26 cellular contexts compared by ENCODE assay signal in the genomic region with DNA sequence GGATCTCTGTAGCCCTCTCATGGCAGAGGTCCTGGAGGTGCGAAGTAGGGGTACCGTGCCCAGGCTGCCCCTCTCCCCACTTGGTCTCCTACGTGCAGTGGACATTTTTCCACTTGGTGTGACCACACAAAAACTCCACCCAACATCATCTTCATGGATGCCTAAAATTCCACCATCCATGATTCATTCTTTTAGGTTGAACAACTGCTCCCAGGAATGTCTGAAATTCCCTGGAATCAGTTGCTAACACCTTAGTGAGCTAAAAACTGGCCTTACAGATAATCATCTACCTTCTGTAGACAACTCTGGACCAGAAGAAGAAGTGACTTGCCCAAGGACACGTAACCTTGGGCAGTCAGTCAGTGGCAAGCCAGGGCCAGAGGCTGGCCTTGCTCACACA. TPM values are rescaled to one million over a fixed set of nuclear protein-coding genes. Genes with fewer than 3 reads are reported as not detected.
DNase-seq lines count a peak whose midpoint lies in the region; ATAC-seq, FAIRE-seq and TF ChIP-seq lines count a peak whose summit lies in the region.
"Had no signal": no experiment of that assay in that cellular context is flagged by ENCODE, and none has a peak within 500 bp of the region (broad histone marks: within the 10 kb centered on the region; RNA-seq: fewer than 3 reads in every experiment).

No MANE protein-coding gene starts in this region.

- no TSS peak for BruUV-seq in Calu3 (replicated peaks; lab: Mats Ljungman, UMichigan)

- no peak overlapping the region for H2BK20ac ChIP-seq in H1 (ENCODE audit: low read length)

- no peak overlapping the region for H3K18ac ChIP-seq in H1 (ENCODE audit: extremely low read depth, low read length)

- H3K27ac ChIP-seq in H1 (ENCODE audit: low read depth, low read length) (no peak overlapping the region), osteoblast (ENCODE audit: low read depth, low read length) (peak overlapping the region; percentile 94), suprapubic skin (no peak overlapping the region)
- H3K27ac ChIP-seq: adrenal gland, HL-60, right atrium auricular region, VCaP had no signal

- H3K14ac ChIP-seq in H1 (ENCODE audit: insufficient read length) = no peak overlapping the region

- H2BK5ac ChIP-seq in H1 (ENCODE audit: low read depth, low read length) = no peak overlapping the region

- WGBS in H1 (ENCODE audit: extremely low coverage in 1 of 2, insufficient coverage in 1 of 2, insufficient read length in 1 of 2, insufficient replicate concordance in 2 of 2, low coverage in 1 of 2, low lambda C conversion rate in 2 of 2, missing lambda C conversion rate in 1 of 2), 2 experiments = 94% methylated on average over 4 of the region's 4 CpGs; no CpG with 5 or more reads in 1 of the 2 experiments
- 88% methylated on average over 4 of the region's 4 CpGs for WGBS in suprapubic skin

- no peak for ATAC-seq in HG02610 (IDR thresholded peaks at IDR 0.05; ENCODE audit: unreplicated experiment)
- ATAC-seq: stimulated activated memory B cell treated with anti-CD40 and anti-IgM and Interleukin-4, amounts not matched to agents 10 μg/mL and 1 μg/mL and 100 μg/mL, for 72 hours had no signal

- H4K20me1 ChIP-seq in H1 (replicated peaks in 1 of 2; ENCODE audit: control insufficient read depth in 1 of 2, insufficient read depth in 2 of 2, low read length in 2 of 2) (no peaks in the 10 kb centered on the region), osteoblast (ENCODE audit: insufficient read depth, low read length) (no peaks in the 10 kb centered on the region)

- no peak for TF ChIP-seq POLR2A in H1 (IDR thresholded peaks at IDR 0.05; ENCODE audit: control extremely low read depth in 1 of 2, low read depth in 2 of 2, low read length in 2 of 2)
- no peak for TF ChIP-seq POLR2A in suprapubic skin (IDR thresholded peaks at IDR 0.05)

- H2BK12ac ChIP-seq in H1 (ENCODE audit: low read depth, low read length) = no peak overlapping the region

- H3K4ac ChIP-seq in H1 (replicated peaks; ENCODE audit: insufficient read length, low read depth, low read length) = no peak overlapping the region

- no peak overlapping the region for H2AFZ ChIP-seq in H1 (ENCODE audit: low read length)
- H2AFZ ChIP-seq in osteoblast (ENCODE audit: low read length) = peak overlapping the region; percentile 33

- H2BK120ac ChIP-seq in H1 (replicated peaks; ENCODE audit: low read depth, low read length) = no peak overlapping the region

- H3K27ac Mint-ChIP-seq in Calu3 (ENCODE audit: unreplicated experiment) = no peak overlapping the region
- H3K27ac Mint-ChIP-seq: H9; stimulated activated memory B cell treated with anti-CD40 and anti-IgM and Interleukin-4, amounts not matched to agents 10 μg/mL and 1 μg/mL and 100 μg/mL, for 72 hours; T-helper 1 cell treated with Interleukin-12 subunit alpha and Interleukin-12 subunit beta and Interleukin-4 antibody, amounts not matched to agents 30 μg/mL and 1 μg/mL, for 36 hours had no signal

- TF ChIP-seq RAD21 in H1 (IDR thresholded peaks at IDR 0.05 in 1 of 2, conservative IDR thresholded peaks at IDR 0.05 in 1 of 2; ENCODE audit: low read depth in 2 of 2, low read length in 2 of 2) = no peak

- H3K27me3 ChIP-seq in H1 (replicated peaks in 1 of 4; ENCODE audit: control insufficient read depth in 3 of 4, extremely low read depth in 1 of 4, insufficient read depth in 3 of 4, low read length in 3 of 4) (no peaks in the 10 kb centered on the region), osteoblast (ENCODE audit: insufficient read depth, low read length) (no peaks in the 10 kb centered on the region), suprapubic skin (no peaks in the 10 kb centered on the region)
- H3K27me3 ChIP-seq: adrenal gland, right atrium auricular region had no signal

- no peak overlapping the region for H3K4me2 ChIP-seq in H1 (ENCODE audit: insufficient read depth in 1 of 2, low read depth in 2 of 2, low read length in 2 of 2)
- H3K4me2 ChIP-seq in osteoblast (ENCODE audit: insufficient read depth, low read length) = peak overlapping the region; percentile 3

- H3K79me1 ChIP-seq in H1 (ENCODE audit: low read depth, low read length) = no peaks in the 10 kb centered on the region

- H4K91ac ChIP-seq in H1 (replicated peaks; ENCODE audit: insufficient read length, low read length) = peak overlapping the region; percentile 20

- H2BK15ac ChIP-seq in H1 (ENCODE audit: low read length) = no peak overlapping the region

- H3K27me3 Mint-ChIP-seq in Calu3 (ENCODE audit: unreplicated experiment) = no peaks in the 10 kb centered on the region
- H3K27me3 Mint-ChIP-seq: stimulated activated memory B cell treated with anti-CD40 and anti-IgM and Interleukin-4, amounts not matched to agents 10 μg/mL and 1 μg/mL and 100 μg/mL, for 72 hours had no signal

- H3K4me3 Mint-ChIP-seq in Calu3 (ENCODE audit: low read depth, unreplicated experiment) = no peak overlapping the region
- H3K4me3 Mint-ChIP-seq: H9; stimulated activated memory B cell treated with anti-CD40 and anti-IgM and Interleukin-4, amounts not matched to agents 10 μg/mL and 1 μg/mL and 100 μg/mL, for 72 hours; T-helper 1 cell treated with Interleukin-12 subunit alpha and Interleukin-12 subunit beta and Interleukin-4 antibody, amounts not matched to agents 30 μg/mL and 1 μg/mL, for 36 hours had no signal

- H2AK5ac ChIP-seq in H1 (ENCODE audit: low read depth, low read length) = no peak overlapping the region

- no peak for TF ChIP-seq EP300 in H1 (IDR thresholded peaks at IDR 0.05; ENCODE audit: borderline replicate concordance in 1 of 2, low read depth in 2 of 2, low read length in 2 of 2)
- no peak for TF ChIP-seq EP300 in suprapubic skin (IDR thresholded peaks at IDR 0.05)

- TF ChIP-seq CTCF in H1 (IDR thresholded peaks at IDR 0.05; ENCODE audit: control extremely low read depth in 1 of 3, insufficient read depth in 1 of 3, low read depth in 1 of 3, low read length in 3 of 3) (no peak), osteoblast (IDR thresholded peaks at IDR 0.05; ENCODE audit: extremely low read depth, low read depth, low read length) (no peak), suprapubic skin (IDR thresholded peaks at IDR 0.05) (no peak), Calu3 (IDR thresholded peaks at IDR 0.05; ENCODE audit: unreplicated experiment) (no peak)

- no peaks in the 10 kb centered on the region for H3K9me3 Mint-ChIP-seq in Calu3 (ENCODE audit: low read depth, unreplicated experiment)
- H3K9me3 Mint-ChIP-seq: H9; stimulated activated memory B cell treated with anti-CD40 and anti-IgM and Interleukin-4, amounts not matched to agents 10 μg/mL and 1 μg/mL and 100 μg/mL, for 72 hours; T-helper 1 cell treated with Interleukin-12 subunit alpha and Interleukin-12 subunit beta and Interleukin-4 antibody, amounts not matched to agents 30 μg/mL and 1 μg/mL, for 36 hours had no signal

- H3K23ac ChIP-seq in H1 (ENCODE audit: insufficient read length) = no peak overlapping the region

- no peak overlapping the region for H3K4me3 ChIP-seq in H1 (ENCODE audit: extremely low read depth in 1 of 4, insufficient read depth in 2 of 4, low read depth in 3 of 4, low read length in 4 of 4)
- H3K4me3 ChIP-seq in osteoblast (ENCODE audit: insufficient read depth, low read length) = no peak overlapping the region
- H3K4me3 ChIP-seq in suprapubic skin = no peak overlapping the region
- H3K4me3 ChIP-seq: adrenal gland, right atrium auricular region had no signal

- no peaks in the 10 kb centered on the region for H3K79me2 ChIP-seq in H1 (ENCODE audit: control insufficient read depth in 1 of 2, insufficient read depth in 2 of 2, low read length in 2 of 2)
- H3K79me2 ChIP-seq in osteoblast (ENCODE audit: insufficient read depth, low read length) = peaks cover 20% of the 10 kb centered on the region

- no peaks in the 10 kb centered on the region for H3K4me1 ChIP-seq in H1 (replicated peaks in 1 of 4; ENCODE audit: control insufficient read depth in 3 of 4, insufficient read depth in 4 of 4, low read length in 3 of 4)
- H3K4me1 ChIP-seq in osteoblast (ENCODE audit: insufficient read depth, low read length) = peaks cover 45% of the 10 kb centered on the region
- peaks cover 1% of the 10 kb centered on the region for H3K4me1 ChIP-seq in suprapubic skin

- H3K9me3 ChIP-seq in H1 (ENCODE audit: insufficient read depth in 2 of 2, low read depth in 1 of 2, low read length in 1 of 2) (no peaks in the 10 kb centered on the region), osteoblast (ENCODE audit: low read depth, low read length) (no peaks in the 10 kb centered on the region), suprapubic skin (no peaks in the 10 kb centered on the region)
- H3K9me3 ChIP-seq: adrenal gland, right atrium auricular region had no signal

- no peak overlapping the region for H4K5ac ChIP-seq in H1 (ENCODE audit: insufficient read length, low read depth, low read length)

- H4K8ac ChIP-seq in H1 (ENCODE audit: extremely low read depth, insufficient read depth, low read length) = peak overlapping the region; percentile 43; the same call in 1 of the 2 replicates

- intact Hi-C loops in Calu3 (cut with micrococcal nuclease; ENCODE audit: unreplicated experiment) = no loop called here

- H3K36me3 ChIP-seq in H1 (ENCODE audit: control insufficient read depth in 2 of 4, insufficient read depth in 4 of 4, low read length in 3 of 4) (no peaks in the 10 kb centered on the region), osteoblast (ENCODE audit: insufficient read depth, low read length) (no peaks in the 10 kb centered on the region), suprapubic skin (no peaks in the 10 kb centered on the region)
- H3K36me3 ChIP-seq: adrenal gland, right atrium auricular region had no signal

- CTCF ChIA-PET in H1 (lab: Charles Lee; ENCODE audit: partially characterized antibody) (interaction anchor here (0.6 to 1.5 kb wide), 3 partner anchors 12 to 222 kb away, joined by 3 to 9 read pairs (median 5); no protein-coding TSS in a partner anchor), Calu3 (lab: Charles Lee) (no interaction called here)

- H3K4me1 Mint-ChIP-seq in Calu3 (ENCODE audit: low read depth, unreplicated experiment) = no peaks in the 10 kb centered on the region
- H3K4me1 Mint-ChIP-seq: H9; stimulated activated memory B cell treated with anti-CD40 and anti-IgM and Interleukin-4, amounts not matched to agents 10 μg/mL and 1 μg/mL and 100 μg/mL, for 72 hours had no signal

- H3K56ac ChIP-seq in H1 (replicated peaks; ENCODE audit: insufficient read length, low read depth, low read length) = no peak overlapping the region

- H3K36me3 Mint-ChIP-seq in Calu3 (ENCODE audit: insufficient read depth, unreplicated experiment) = no peaks in the 10 kb centered on the region
- H3K36me3 Mint-ChIP-seq: stimulated activated memory B cell treated with anti-CD40 and anti-IgM and Interleukin-4, amounts not matched to agents 10 μg/mL and 1 μg/mL and 100 μg/mL, for 72 hours had no signal

- no peak overlapping the region for H3K9ac ChIP-seq in H1 (replicated peaks in 1 of 4; ENCODE audit: extremely low read depth in 1 of 4, low read depth in 3 of 4, low read length in 3 of 4)

- no peak for FAIRE-seq in H1 (lab: Jason Lieb, UNC)
- FAIRE-seq: GM19239 had no signal

- POLR2A ChIA-PET in H1 (lab: Charles Lee; ENCODE audit: partially characterized antibody) = interaction anchor here (0.6 kb wide), 1 partner anchor 51 kb away, joined by 4 read pairs; no protein-coding TSS in a partner anchor

- DNase-seq in ELR (ENCODE audit: low read depth) (peak; percentile 71), M059J (ENCODE audit: low read depth) (peak; percentile 75), H1 (ENCODE audit: low read depth in 1 of 2, low spot score in 2 of 2) (no peak), osteoblast (ENCODE audit: insufficient read length, low spot score, missing footprints) (peak; percentile 86), suprapubic skin (ENCODE audit: low spot score in 2 of 2) (no peak), Calu3 (no peak), hypothalamus (lab: John Stamatoyannopoulos, UW) (no peak)
- DNase-seq: activated CD4-positive, alpha-beta T cell treated with anti-CD3 and anti-CD28 coated beads, Interleukin-2, amount 50 U/mL, for 1 hour; activated CD8-positive, alpha-beta memory T cell treated with anti-CD3 and anti-CD28 coated beads, Interleukin-2, amount 50 U/mL, for 48 hours; activated effector memory CD4-positive, alpha-beta T cell treated with anti-CD3 and anti-CD28 coated beads, Interleukin-2, amount 50 U/mL, for 16 hours; adrenal gland; COR-L47; glutamatergic neuron; H9; NCI-H1105 treated with DMSO at 0.1 percent for 48 hours; NCI-H2107; NCI-H526; occipital lobe; Right ventricle myocardium superior had no signal

- H3K23me2 ChIP-seq in H1 (ENCODE audit: low read depth, low read length) = no peaks in the 10 kb centered on the region

RNA-seq across cellular contexts. Expression of a gene that starts 32.1 kb away (rescaled TPM):
- 612 and 621 TPM in 2 replicates for total RNA-seq in M059J (2014; rRNA removed; shearing (Covaris generic))
- 281 and 293 TPM in 2 replicates for total RNA-seq in H1 (2021; fragmentation: NEBNext Ultra II Directional; extraction: Animal tissue kit (Norgen Biotek cat#: 25700))
- 75.1 and 77.5 TPM in 2 replicates for polyA plus RNA-seq in H1 (2011; rRNA removed)
- 106 TPM for polyA plus RNA-seq in H1 (2011; cell fraction: cytosol; rRNA removed)
- 36.4 TPM for polyA plus RNA-seq in H1 (2011; cell fraction: nucleus; rRNA removed)
- 90.8 to 156 TPM (median 113 TPM) in 4 replicates for polyA plus RNA-seq in H1 (2012, experiment 1 of 2)
- 23.0 TPM for polyA plus RNA-seq in H1 (2012, experiment 2 of 2)
- polyA plus RNA-seq in H1 (2013, experiment 1 of 2) = 121 TPM
- polyA plus RNA-seq in H1 (2013, experiment 2 of 2) = 134 TPM
- polyA minus RNA-seq in H1 (2011; rRNA and poly(A)+ RNA removed) = 54.2 and 97.8 TPM in 2 replicates
- 103 TPM for polyA minus RNA-seq in H1 (2011; cell fraction: cytosol; rRNA and poly(A)+ RNA removed)
- 90.3 TPM for polyA minus RNA-seq in H1 (2011; cell fraction: nucleus; rRNA and poly(A)+ RNA removed)
- 697 and 711 TPM in 2 replicates for total RNA-seq in osteoblast
- total RNA-seq in suprapubic skin = 10 to 100 TPM; 50.1 to 76.3 (median 71.4) TPM
- total RNA-seq in Calu3 (2022) = 45.2 and 62.7 TPM in 2 replicates

Comparison
In these comparisons a context has a peak if more than half of its experiments do, and no peak if none do; other contexts are left out.
1. DNase-seq: peak in ELR (single experiment), M059J (single experiment) and osteoblast (single experiment); none in H1 (0 of 2), suprapubic skin (0 of 2), Calu3 (single experiment) and hypothalamus (0 of 51).